ENCODE assay signal across 20 cellular contexts in genomic region chrX:11189097-11189496, GRCh38.
A peak's percentile ranks its signal among the peaks of the same experiment; 100 is the strongest.
DNase-seq lines count a peak whose midpoint lies in the region; ATAC-seq, FAIRE-seq and TF ChIP-seq lines count a peak whose summit lies in the region.
"Had no signal": no experiment of that assay in that cellular context is flagged by ENCODE, and none has a peak within 500 bp of the region (broad histone marks: within the 10 kb centered on the region; RNA-seq: fewer than 3 reads in every experiment).

No MANE protein-coding gene starts in this region.

- H3K36me3 ChIP-seq in ACC112 (ENCODE audit: insufficient read depth, low read length) (no peaks in the 10 kb centered on the region), K562 (ENCODE audit: control insufficient read depth, insufficient read depth, low read length) (peaks cover 53% of the 10 kb centered on the region; the same call in 2 of the 3 replicates), keratinocyte (ENCODE audit: control insufficient read depth in 2 of 2, extremely low read depth in 1 of 2, insufficient read depth in 2 of 2, low read length in 2 of 2) (no peaks in the 10 kb centered on the region)
- H3K36me3 ChIP-seq: BLaER1 had no signal

- no peak for TF ChIP-seq POLR2A in K562 (conservative IDR thresholded peaks at IDR 0.05)

- no peak for TF ChIP-seq EP300 in K562 (IDR thresholded peaks at IDR 0.05; ENCODE audit: low read length)

- no TSS peak for BruUV-seq in K562 (replicated peaks; lab: Mats Ljungman, UMichigan)

- no peak overlapping the region for H2AFZ ChIP-seq in ACC112 (ENCODE audit: low read length, unreplicated experiment)
- no peak overlapping the region for H2AFZ ChIP-seq in K562 (ENCODE audit: low read depth, low read length)
- no peak overlapping the region for H2AFZ ChIP-seq in keratinocyte (ENCODE audit: control insufficient read depth, low read length)
- H2AFZ ChIP-seq: PC-9 had no signal

- 100% methylated on average over 1 of the region's 1 CpG for WGBS in K562 (ENCODE audit: insufficient coverage, low coverage, missing lambda C conversion rate)

- intact Hi-C loops in K562 (cut with micrococcal nuclease) (no loop called here), Right ventricle myocardium inferior (cut with DNase I) (no loop called here), posterior vena cava (cut with DNase I) (no loop called here)

- POLR2A ChIA-PET in RWPE1 (lab: Yijun Ruan, JAX; ENCODE audit: low non-redundant PET) (no interaction called here), K562 (lab: Yijun Ruan, JAX) (no interaction called here)

- peak overlapping the region; percentile 50 for H3K27ac ChIP-seq in ACC112 (ENCODE audit: low read depth, low read length)
- H3K27ac ChIP-seq in RWPE1, result no peak overlapping the region
- H3K27ac ChIP-seq in K562 (ENCODE audit: extremely low read depth, low read depth, low read length), result no peak overlapping the region
- H3K27ac ChIP-seq in keratinocyte (ENCODE audit: control insufficient read depth, insufficient read depth, low read length), result peak overlapping the region; percentile 56
- H3K27ac ChIP-seq: BLaER1, PC-9 had no signal

- H3K9ac ChIP-seq in K562 (ENCODE audit: insufficient read depth in 1 of 2, low read depth in 2 of 2, low read length in 2 of 2), result no peak overlapping the region
- H3K9ac ChIP-seq in keratinocyte (ENCODE audit: control insufficient read depth, extremely low read depth, insufficient read depth, low read length), result no peak overlapping the region
- H3K9ac ChIP-seq: BLaER1 had no signal

- H3K4me2 ChIP-seq in K562 (ENCODE audit: insufficient read depth, low read length), result no peak overlapping the region
- H3K4me2 ChIP-seq in keratinocyte (ENCODE audit: control insufficient read depth, extremely low read depth, insufficient read depth, low read depth, low read length), result peak overlapping the region; percentile 64
- H3K4me2 ChIP-seq: BLaER1, PC-9 had no signal

- DNase-seq in RWPE1 (ENCODE audit: low spot score) (peak; percentile 30), K562 (ENCODE audit: extremely low read depth in 1 of 4, low spot score in 3 of 4) (no peak), keratinocyte (ENCODE audit: low read depth, low spot score) (peak; percentile 38), Right ventricle myocardium inferior (ENCODE audit: missing footprints) (no peak), DMS114 treated with DMSO at 0.1 percent for 48 hours (lab: John Stamatoyannopoulos, UW; ENCODE audit: unreplicated experiment) (no peak), posterior vena cava (ENCODE audit: low spot score) (no peak)
- DNase-seq: 8988T; CD4-positive, CD25-positive, alpha-beta regulatory T cell; Kasumi-1; NCI-H2029; NCI-H446; NCI-H524 treated with DMSO at 0.1 percent for 48 hours; NCI-H774; PC-9; SHP77 treated with DMSO at 0.1 percent for 48 hours; SW 1271 had no signal

- H4K20me1 ChIP-seq in K562 (replicated peaks; ENCODE audit: control insufficient read depth, insufficient read depth, low read length) (no peaks in the 10 kb centered on the region), keratinocyte (ENCODE audit: control insufficient read depth, extremely low read depth, insufficient read depth, low read length) (no peaks in the 10 kb centered on the region)
- H4K20me1 ChIP-seq: BLaER1 had no signal

- ATAC-seq in K562 (no peak), Right ventricle myocardium inferior (no peak), HG03457 (IDR thresholded peaks at IDR 0.05; ENCODE audit: unreplicated experiment) (no peak)
- ATAC-seq: HepG2 had no signal

- CTCF ChIA-PET in RWPE1 (lab: Yijun Ruan, JAX) (no interaction called here), K562 (lab: Yijun Ruan, JAX; ENCODE audit: low intra/inter-chr PET ratio) (no interaction called here)

- no peak for FAIRE-seq in K562 (lab: Jason Lieb, UNC)
- peak; percentile 55 for FAIRE-seq in keratinocyte (lab: Jason Lieb, UNC)
- FAIRE-seq: HepG2 had no signal

- H3K79me2 ChIP-seq in ACC112 (ENCODE audit: control insufficient read depth, insufficient read depth, low read length, unreplicated experiment), result no peaks in the 10 kb centered on the region
- no peaks in the 10 kb centered on the region; the same call in 1 of the 3 replicates for H3K79me2 ChIP-seq in K562 (ENCODE audit: control insufficient read depth, insufficient read depth, low read length)
- H3K79me2 ChIP-seq in keratinocyte (ENCODE audit: control insufficient read depth, insufficient read depth, low read length), result no peaks in the 10 kb centered on the region

- H3K4me1 ChIP-seq in ACC112 (ENCODE audit: control insufficient read depth, insufficient read depth, low read length, unreplicated experiment) (peaks cover 40% of the 10 kb centered on the region), K562 (replicated peaks in 1 of 2; ENCODE audit: control insufficient read depth in 2 of 2, insufficient read depth in 2 of 2, low read length in 2 of 2) (no peaks in the 10 kb centered on the region; a peak in 1 of 5 replicates), keratinocyte (ENCODE audit: control insufficient read depth, extremely low read depth, insufficient read depth, low read length) (peaks cover 27% of the 10 kb centered on the region)
- H3K4me1 ChIP-seq: BLaER1 had no signal

- dilution Hi-C loops in keratinocyte (cut with MboI; ENCODE audit: extremely low pct_ligation_motif_present, low sequenced_read_pairs), result no loop called here

- H3K27me3 ChIP-seq in ACC112 (ENCODE audit: insufficient read depth, low read length) (no peaks in the 10 kb centered on the region), K562 (ENCODE audit: control insufficient read depth in 2 of 2, insufficient read depth in 2 of 2, low read length in 2 of 2) (no peaks in the 10 kb centered on the region), keratinocyte (ENCODE audit: control insufficient read depth, extremely low read depth, insufficient read depth, low read length) (no peaks in the 10 kb centered on the region)

- in situ Hi-C loops in K562 (cut with MboI), result no loop called here

- H3K4me3 ChIP-seq in ACC112 (ENCODE audit: low read depth, low read length) (peak overlapping the region; percentile 1; the same call in 1 of the 2 replicates), K562 (no peak overlapping the region), keratinocyte (ENCODE audit: control insufficient read depth in 2 of 3, extremely low read depth in 1 of 3, insufficient read depth in 2 of 3, low read depth in 1 of 3, low read length in 3 of 3) (no peak overlapping the region)
- H3K4me3 ChIP-seq: BLaER1, PC-9 had no signal

- no peaks in the 10 kb centered on the region for H3K9me3 ChIP-seq in K562 (replicated peaks; ENCODE audit: control insufficient read depth, insufficient read depth, low read depth, low read length)
- no peaks in the 10 kb centered on the region for H3K9me3 ChIP-seq in keratinocyte (ENCODE audit: control insufficient read depth, low read depth, low read length)
- H3K9me3 ChIP-seq: BLaER1 had no signal

- H3K9me1 ChIP-seq in K562 (ENCODE audit: control insufficient read depth, insufficient read depth, low read length) (no peaks in the 10 kb centered on the region), keratinocyte (ENCODE audit: control insufficient read depth, extremely low read depth, insufficient read depth, low read length) (no peaks in the 10 kb centered on the region)

- TF ChIP-seq RAD21 in K562 (CRISPR knock-in tag; conservative IDR thresholded peaks at IDR 0.05 in 1 of 2, IDR thresholded peaks at IDR 0.05 in 1 of 2), result no peak

- TF ChIP-seq CTCF in RWPE1 (conservative IDR thresholded peaks at IDR 0.05; ENCODE audit: low read depth), result no peak
- TF ChIP-seq CTCF in K562 (IDR thresholded peaks at IDR 0.05 in 2 of 3, conservative IDR thresholded peaks at IDR 0.05 in 1 of 3; ENCODE audit: insufficient read depth in 2 of 3, low read depth in 1 of 3, low read length in 3 of 3), result no peak
- TF ChIP-seq CTCF in keratinocyte (optimal IDR thresholded peaks at IDR 0.05 in 1 of 3, IDR thresholded peaks at IDR 0.05 in 1 of 3, conservative IDR thresholded peaks at IDR 0.05 in 1 of 3; ENCODE audit: extremely low read depth in 1 of 3, insufficient read depth in 2 of 3, low read length in 3 of 3), result no peak

TF ChIP-seq in K562, 482 proteins besides CTCF, POLR2A, EP300 and RAD21:
- TF ChIP-seq PKNOX1 (IDR thresholded peaks at IDR 0.05) (0 out of 2 replicates have a peak, but pooled peaks have one; percentile 6), GABPB2 (CRISPR knock-in tag; conservative IDR thresholded peaks at IDR 0.05) (no peak)

Comparison
In these comparisons a context has a peak if more than half of its experiments do, and no peak if none do; other contexts are left out.
1. H3K27ac ChIP-seq: peak in ACC112 (single experiment) and keratinocyte (single experiment); none in RWPE1 (single experiment) and K562 (single experiment).
2. DNase-seq: peak in RWPE1 (single experiment) and keratinocyte (single experiment); none in K562 (0 of 4), Right ventricle myocardium inferior (single experiment), DMS114 treated with DMSO at 0.1 percent for 48 hours (single experiment) and posterior vena cava (single experiment).